13 cellular contexts compared by ENCODE assay signal in the genomic region with DNA sequence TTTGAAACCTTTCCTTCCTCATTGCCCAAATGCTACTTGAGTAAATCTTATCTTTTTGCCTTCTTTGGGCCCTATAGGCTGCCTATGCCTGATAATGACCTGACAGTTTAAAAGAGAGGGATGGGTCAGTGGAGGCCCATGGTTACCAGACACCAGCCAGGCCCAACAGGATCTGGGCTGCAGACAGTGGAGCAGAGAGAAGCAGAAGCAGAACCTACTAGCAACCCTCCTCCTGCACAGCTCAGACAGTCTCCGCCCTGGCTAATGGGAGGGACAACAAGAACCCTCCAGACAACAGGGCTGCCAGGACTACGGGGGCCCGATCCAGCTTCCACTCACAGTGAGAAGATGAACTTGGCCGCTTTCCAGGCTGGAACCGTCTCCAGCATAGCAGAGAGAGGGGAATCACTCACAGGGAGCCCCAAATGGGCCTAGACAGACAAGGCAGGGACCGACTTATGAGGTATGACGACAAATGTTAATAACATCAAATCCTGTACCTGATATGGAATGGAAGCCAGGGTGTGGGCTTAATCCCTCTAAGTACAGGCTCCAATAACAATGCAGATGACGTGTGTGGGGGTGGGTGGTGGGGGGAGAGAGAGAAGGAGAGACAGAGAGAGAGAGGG. TPM values are rescaled to one million over a fixed set of nuclear protein-coding genes. Genes with fewer than 3 reads are reported as not detected.
A peak's percentile ranks its signal among the peaks of the same experiment; 100 is the strongest.
DNase-seq lines count a peak whose midpoint lies in the region; ATAC-seq, FAIRE-seq and TF ChIP-seq lines count a peak whose summit lies in the region.
"Had no signal": no experiment of that assay in that cellular context is flagged by ENCODE, and none has a peak within 500 bp of the region (broad histone marks: within the 10 kb centered on the region; RNA-seq: fewer than 3 reads in every experiment).

No MANE protein-coding gene starts in this region.

- H3K27me3 Mint-ChIP-seq in astrocyte (ENCODE audit: low read depth, unreplicated experiment) = no peaks in the 10 kb centered on the region
- H3K27me3 Mint-ChIP-seq: IgD-negative memory B cell, T-helper 17 cell had no signal

- TF ChIP-seq CTCF in astrocyte (IDR thresholded peaks at IDR 0.05; ENCODE audit: insufficient read depth, low read depth, low read length) (no peak), right atrium auricular region (IDR thresholded peaks at IDR 0.05) (no peak)

- intact Hi-C loops in sciatic nerve (cut with DNase I) = no loop called here

- H3K4me3 ChIP-seq in astrocyte (ENCODE audit: insufficient read depth, low read depth, low read length) (no peak overlapping the region), right atrium auricular region (no peak overlapping the region)

- H4K20me1 ChIP-seq in astrocyte (ENCODE audit: insufficient read depth, low read length) = no peaks in the 10 kb centered on the region

- H3K27me3 ChIP-seq in astrocyte (ENCODE audit: insufficient read depth, low read length) = no peaks in the 10 kb centered on the region
- no peaks in the 10 kb centered on the region for H3K27me3 ChIP-seq in right atrium auricular region

- peaks cover 68% of the 10 kb centered on the region for H3K4me1 Mint-ChIP-seq in astrocyte (ENCODE audit: low read depth, unreplicated experiment)
- H3K4me1 Mint-ChIP-seq: IgD-negative memory B cell had no signal

- H3K36me3 ChIP-seq in astrocyte (ENCODE audit: insufficient read depth, low read length) (peaks cover 46% of the 10 kb centered on the region), right atrium auricular region (peaks cover 39% of the 10 kb centered on the region)

- peak overlapping the region; percentile 72 for H3K9ac ChIP-seq in astrocyte (ENCODE audit: low read length)

- H3K4me3 Mint-ChIP-seq in astrocyte (ENCODE audit: unreplicated experiment) = no peak overlapping the region
- H3K4me3 Mint-ChIP-seq: IgD-negative memory B cell, T-helper 17 cell had no signal

- peaks cover 67% of the 10 kb centered on the region for H3K4me1 ChIP-seq in astrocyte (ENCODE audit: insufficient read depth, low read length)
- peaks cover 0 to 76% of the 10 kb centered on the region in 2 donors for H3K4me1 ChIP-seq in right atrium auricular region

- no peak overlapping the region for H2AFZ ChIP-seq in astrocyte (ENCODE audit: low read depth, low read length)

- peak; percentile 82 for ATAC-seq in sciatic nerve
- no peak for ATAC-seq in HG03520 (IDR thresholded peaks at IDR 0.05; ENCODE audit: unreplicated experiment)
- ATAC-seq in GM18861 (IDR thresholded peaks at IDR 0.05; ENCODE audit: unreplicated experiment) = no peak
- ATAC-seq: T-helper 17 cell had no signal

- peaks cover 48% of the 10 kb centered on the region for H3K36me3 Mint-ChIP-seq in astrocyte (ENCODE audit: low read depth, unreplicated experiment)

- H3K9me3 Mint-ChIP-seq in astrocyte (ENCODE audit: unreplicated experiment) = no peaks in the 10 kb centered on the region
- H3K9me3 Mint-ChIP-seq: IgD-negative memory B cell had no signal

- in situ Hi-C loops in G401 (cut with HindIII; ENCODE audit: low sequenced_read_pairs) = no loop called here

- H3K27ac ChIP-seq in astrocyte (ENCODE audit: low read depth, low read length) = peak overlapping the region; percentile 94
- H3K27ac ChIP-seq in right atrium auricular region = peak overlapping the region; percentile 82 to 89

- no peaks in the 10 kb centered on the region for H3K79me2 ChIP-seq in astrocyte (ENCODE audit: insufficient read depth, low read length)

- FAIRE-seq in astrocyte (lab: Jason Lieb, UNC) = no peak
- FAIRE-seq: endothelial cell of umbilical vein had no signal

- DNase-seq in G401 (ENCODE audit: low spot score) (peak; percentile 10), astrocyte (ENCODE audit: low read depth) (peak; percentile 78), right atrium auricular region (ENCODE audit: low spot score) (peak; percentile 92), sciatic nerve (ENCODE audit: low spot score) (peak; percentile 77), hepatic stellate cell (ENCODE audit: low spot score) (no peak)
- DNase-seq in activated CD4-positive, alpha-beta T cell treated with anti-CD3 and anti-CD28 coated beads, Interleukin-2, amount 50 U/mL, for 4 hours = no peak
- DNase-seq: HCEC 1CT, NCI-H526, T-helper 17 cell had no signal

- peak overlapping the region; percentile 98 for H3K27ac Mint-ChIP-seq in astrocyte (ENCODE audit: unreplicated experiment)
- H3K27ac Mint-ChIP-seq: T-helper 17 cell had no signal

- H3K9me3 ChIP-seq in astrocyte (ENCODE audit: insufficient read depth, low read depth, low read length) (no peaks in the 10 kb centered on the region), right atrium auricular region (peaks cover 0 to 6% of the 10 kb centered on the region in 2 donors)

- no peak overlapping the region for H3K4me2 ChIP-seq in astrocyte (ENCODE audit: low read length)

RNA-seq across cellular contexts. Expression of a gene that starts 31.7 kb away (rescaled TPM):
- 0.06 TPM in 1 of 2 replicates, not detected in the other for total RNA-seq in G401 (2014; rRNA removed; shearing (Covaris generic))
- total RNA-seq in astrocyte (6.3 and 7.5 TPM in 2 replicates), right atrium auricular region (1 to 10 TPM; 4.4 to 5.9 TPM), sciatic nerve (2.3 TPM)

Comparison
In these comparisons a context has a peak if more than half of its experiments do, and no peak if none do; other contexts are left out.
1. DNase-seq: peak in G401 (single experiment), astrocyte (single experiment), right atrium auricular region (single experiment) and sciatic nerve (single experiment); none in activated CD4-positive, alpha-beta T cell treated with anti-CD3 and anti-CD28 coated beads, Interleukin-2, amount 50 U/mL, for 4 hours (0 of 2) and hepatic stellate cell (single experiment).